In the genomic region with DNA sequence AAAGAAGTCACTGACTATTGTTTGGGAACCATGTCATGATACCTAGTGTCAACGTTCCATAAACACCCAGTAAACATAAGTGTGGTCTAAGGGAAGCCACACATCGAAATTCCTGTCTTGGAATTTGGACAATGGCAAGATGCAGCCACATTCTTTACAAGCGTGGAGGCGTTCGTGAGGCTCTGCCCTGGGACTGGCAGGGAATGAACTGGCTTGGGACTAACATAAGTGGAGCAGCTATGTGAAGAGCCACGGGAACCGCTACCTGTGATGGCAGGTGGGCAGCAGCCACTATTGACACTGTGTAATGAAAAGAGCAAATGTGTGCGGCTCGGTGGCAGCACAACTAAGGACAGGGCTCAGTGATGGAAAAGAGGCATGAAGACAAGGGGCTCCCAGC, we compare ENCODE assay signal across 2 cellular contexts.
TF ChIP-seq lines count a peak whose summit lies in the region.

No MANE protein-coding gene starts in this region.

TF ChIP-seq in liver, 16 proteins besides CTCF, POLR2A, EP300 and RAD21:
- TF ChIP-seq HNF4A (conservative IDR thresholded peaks at IDR 0.05) (no peak), MAX (IDR thresholded peaks at IDR 0.05) (no peak), YY1 (IDR thresholded peaks at IDR 0.05) (no peak), SP1 (IDR thresholded peaks at IDR 0.05) (no peak), FOXA1 (IDR thresholded peaks at IDR 0.05) (no peak), REST (IDR thresholded peaks at IDR 0.05) (no peak), ZBTB33 (IDR thresholded peaks at IDR 0.05) (no peak), RXRA (IDR thresholded peaks at IDR 0.05) (no peak), NR2F2 (IDR thresholded peaks at IDR 0.05) (no peak), EGR1 (IDR thresholded peaks at IDR 0.05; ENCODE audit: low read depth in 2 of 2) (no peak), FOXA2 (IDR thresholded peaks at IDR 0.05) (no peak), HNF4G (IDR thresholded peaks at IDR 0.05) (no peak)
- TF ChIP-seq, protein P1, sequence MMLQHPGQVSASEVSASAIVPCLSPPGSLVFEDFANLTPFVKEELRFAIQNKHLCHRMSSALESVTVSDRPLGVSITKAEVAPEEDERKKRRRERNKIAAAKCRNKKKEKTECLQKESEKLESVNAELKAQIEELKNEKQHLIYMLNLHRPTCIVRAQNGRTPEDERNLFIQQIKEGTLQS (IDR thresholded peaks at IDR 0.05), result no peak

TF ChIP-seq in HepG2, 621 proteins besides CTCF, POLR2A, EP300 and RAD21:
- TF ChIP-seq ZFP41 (CRISPR knock-in tag; IDR thresholded peaks at IDR 0.05; ENCODE audit: borderline replicate concordance), result no peak
- TF ChIP-seq SPEN (CRISPR knock-in tag; IDR thresholded peaks at IDR 0.05; ENCODE audit: low read depth), result no peak
- no peak for TF ChIP-seq ZNF646 (CRISPR knock-in tag; IDR thresholded peaks at IDR 0.05)
- TF ChIP-seq ZNF552 (CRISPR knock-in tag; IDR thresholded peaks at IDR 0.05; ENCODE audit: borderline replicate concordance), result no peak
- no peak for TF ChIP-seq ZEB1 (IDR thresholded peaks at IDR 0.05; ENCODE audit: insufficient replicate concordance, low read depth)
- TF ChIP-seq, protein P2, sequence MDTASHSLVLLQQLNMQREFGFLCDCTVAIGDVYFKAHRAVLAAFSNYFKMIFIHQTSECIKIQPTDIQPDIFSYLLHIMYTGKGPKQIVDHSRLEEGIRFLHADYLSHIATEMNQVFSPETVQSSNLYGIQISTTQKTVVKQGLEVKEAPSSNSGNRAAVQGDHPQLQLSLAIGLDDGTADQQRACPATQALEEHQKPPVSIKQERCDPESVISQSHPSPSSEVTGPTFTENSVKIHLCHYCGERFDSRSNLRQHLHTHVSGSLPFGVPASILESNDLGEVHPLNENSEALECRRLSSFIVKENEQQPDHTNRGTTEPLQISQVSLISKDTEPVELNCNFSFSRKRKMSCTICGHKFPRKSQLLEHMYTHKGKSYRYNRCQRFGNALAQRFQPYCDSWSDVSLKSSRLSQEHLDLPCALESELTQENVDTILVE (CRISPR knock-in tag; IDR thresholded peaks at IDR 0.05), result no peak
- no peak for TF ChIP-seq TBP (CRISPR knock-in tag; IDR thresholded peaks at IDR 0.05)
- TF ChIP-seq ZNF280B (CRISPR knock-in tag; IDR thresholded peaks at IDR 0.05; ENCODE audit: borderline replicate concordance), result no peak
- TF ChIP-seq TOE1 (CRISPR knock-in tag; IDR thresholded peaks at IDR 0.05), result no peak
- no peak for TF ChIP-seq CBFB (CRISPR knock-in tag; IDR thresholded peaks at IDR 0.05)
- TF ChIP-seq, protein P3, sequence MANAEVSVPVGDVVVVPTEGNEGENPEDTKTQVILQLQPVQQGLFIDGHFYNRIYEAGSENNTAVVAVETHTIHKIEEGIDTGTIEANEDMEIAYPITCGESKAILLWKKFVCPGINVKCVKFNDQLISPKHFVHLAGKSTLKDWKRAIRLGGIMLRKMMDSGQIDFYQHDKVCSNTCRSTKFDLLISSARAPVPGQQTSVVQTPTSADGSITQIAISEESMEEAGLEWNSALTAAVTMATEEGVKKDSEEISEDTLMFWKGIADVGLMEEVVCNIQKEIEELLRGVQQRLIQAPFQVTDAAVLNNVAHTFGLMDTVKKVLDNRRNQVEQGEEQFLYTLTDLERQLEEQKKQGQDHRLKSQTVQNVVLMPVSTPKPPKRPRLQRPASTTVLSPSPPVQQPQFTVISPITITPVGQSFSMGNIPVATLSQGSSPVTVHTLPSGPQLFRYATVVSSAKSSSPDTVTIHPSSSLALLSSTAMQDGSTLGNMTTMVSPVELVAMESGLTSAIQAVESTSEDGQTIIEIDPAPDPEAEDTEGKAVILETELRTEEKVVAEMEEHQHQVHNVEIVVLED (CRISPR knock-in tag; IDR thresholded peaks at IDR 0.05; ENCODE audit: borderline replicate concordance), result no peak
- no peak for TF ChIP-seq GATAD1 (CRISPR knock-in tag; IDR thresholded peaks at IDR 0.05)
- TF ChIP-seq ZNF589 (CRISPR knock-in tag; conservative IDR thresholded peaks at IDR 0.05), result no peak
- TF ChIP-seq ZNF605 (CRISPR knock-in tag; IDR thresholded peaks at IDR 0.05), result no peak
- TF ChIP-seq ZNF550 (CRISPR knock-in tag; IDR thresholded peaks at IDR 0.05; ENCODE audit: borderline replicate concordance), result no peak
- TF ChIP-seq, protein P4, sequence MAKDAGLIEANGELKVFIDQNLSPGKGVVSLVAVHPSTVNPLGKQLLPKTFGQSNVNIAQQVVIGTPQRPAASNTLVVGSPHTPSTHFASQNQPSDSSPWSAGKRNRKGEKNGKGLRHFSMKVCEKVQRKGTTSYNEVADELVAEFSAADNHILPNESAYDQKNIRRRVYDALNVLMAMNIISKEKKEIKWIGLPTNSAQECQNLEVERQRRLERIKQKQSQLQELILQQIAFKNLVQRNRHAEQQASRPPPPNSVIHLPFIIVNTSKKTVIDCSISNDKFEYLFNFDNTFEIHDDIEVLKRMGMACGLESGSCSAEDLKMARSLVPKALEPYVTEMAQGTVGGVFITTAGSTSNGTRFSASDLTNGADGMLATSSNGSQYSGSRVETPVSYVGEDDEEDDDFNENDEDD (CRISPR knock-in tag; IDR thresholded peaks at IDR 0.05; ENCODE audit: borderline replicate concordance), result no peak
- no peak for TF ChIP-seq MTF1 (CRISPR knock-in tag; IDR thresholded peaks at IDR 0.05)
- no peak for TF ChIP-seq ZNF34 (CRISPR knock-in tag; IDR thresholded peaks at IDR 0.05; ENCODE audit: borderline replicate concordance)
- TF ChIP-seq ZNF432 (CRISPR knock-in tag; IDR thresholded peaks at IDR 0.05; ENCODE audit: borderline replicate concordance), result no peak
- no peak for TF ChIP-seq ETV5 (CRISPR knock-in tag; IDR thresholded peaks at IDR 0.05; ENCODE audit: borderline replicate concordance)
